ENCODE assay signal across 9 cellular contexts in the genomic region with DNA sequence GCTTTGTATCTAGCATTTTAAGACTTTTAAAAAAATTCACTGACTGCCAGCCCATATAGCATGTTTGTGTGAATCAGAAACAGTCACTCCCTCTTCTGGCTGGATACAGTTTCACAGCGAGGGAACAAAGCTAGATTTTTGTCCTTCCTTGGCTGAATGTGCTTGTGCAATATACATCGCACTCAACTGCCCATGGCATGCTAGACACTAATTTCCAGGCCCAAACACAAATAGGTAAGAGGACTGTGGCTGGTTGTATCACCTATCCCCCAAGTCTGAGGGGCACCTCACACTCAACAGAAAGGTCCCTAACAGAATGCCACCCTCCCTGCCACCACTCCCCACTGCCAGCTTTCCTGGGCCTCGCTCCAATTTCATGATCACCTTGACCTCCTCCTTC. TPM values are rescaled to one million over a fixed set of nuclear protein-coding genes. Genes with fewer than 3 reads are reported as not detected.
A peak's percentile ranks its signal among the peaks of the same experiment; 100 is the strongest.
DNase-seq lines count a peak whose midpoint lies in the region; ATAC-seq and TF ChIP-seq lines count a peak whose summit lies in the region.
"Had no signal": no experiment of that assay in that cellular context is flagged by ENCODE, and none has a peak within 500 bp of the region (broad histone marks: within the 10 kb centered on the region; RNA-seq: fewer than 3 reads in every experiment).

No MANE protein-coding gene starts in this region.

- H3K36me3 ChIP-seq in adrenal gland (replicated peaks in 1 of 2): no peaks in the 10 kb centered on the region

- no peaks in the 10 kb centered on the region for H3K9me3 ChIP-seq in adrenal gland (replicated peaks in 1 of 3)

- intact Hi-C loops in adrenal gland (cut with DNase I): no loop called here

- H3K4me1 ChIP-seq in adrenal gland (replicated peaks in 1 of 2): peaks cover 0 to 4% of the 10 kb centered on the region in 2 donors

- no peak for TF ChIP-seq POLR2A in adrenal gland (IDR thresholded peaks at IDR 0.05)

- no peaks in the 10 kb centered on the region for H3K27me3 ChIP-seq in adrenal gland

- DNase-seq in DMS53 treated with DMSO at 0.1 percent for 48 hours (lab: John Stamatoyannopoulos, UW; ENCODE audit: unreplicated experiment) (peak; percentile 5), KBM-7 (peak; percentile 60), adrenal gland (peak in 3 of 7 donors; percentile 18 to 43 (median 34)), kidney tubule cell (ENCODE audit: low spot score) (peak; percentile 20), omental fat pad (ENCODE audit: low spot score) (no peak)
- DNase-seq in activated CD4-positive, alpha-beta T cell treated with anti-CD3 and anti-CD28 coated beads for 4 hours: no peak
- DNase-seq: SHP77 treated with DMSO at 0.1 percent for 48 hours had no signal

- WGBS in adrenal gland, 4 donors: 8 to 38% (median 32%) methylated on average over 3 of the region's 3 CpGs

- no peak overlapping the region for H3K4me3 ChIP-seq in adrenal gland

- in situ Hi-C loops in KBM-7 (cut with MboI; ENCODE audit: low pct_unique_long_range_greater_than_20kb, low sequenced_read_pairs): no loop called here

- TF ChIP-seq CTCF in adrenal gland (IDR thresholded peaks at IDR 0.05) (peak in 5 of 6 experiments; percentile 27 to 40 (median 37)), omental fat pad (IDR thresholded peaks at IDR 0.05) (no peak)

- H3K27ac ChIP-seq in adrenal gland: no peak overlapping the region

- ATAC-seq in GM18520 (IDR thresholded peaks at IDR 0.05; ENCODE audit: unreplicated experiment) (no peak), HG03565 (IDR thresholded peaks at IDR 0.05; ENCODE audit: unreplicated experiment) (no peak), omental fat pad (ENCODE audit: low FRiP score) (no peak)

RNA-seq across cellular contexts. Expression of a gene that starts 16.2 kb away (rescaled TPM):
- total RNA-seq in adrenal gland: 10 to 100 TPM; 50.2 to 80.1 (median 68.2) TPM
- 100 to 1,000 TPM in 1 of 3 donors, 10 to 100 TPM in 2; 67.4 to 105 (median 70.6) TPM for polyA plus RNA-seq in adrenal gland
- total RNA-seq in omental fat pad: 100 to 1,000 TPM in 2 of 4 donors, 10 to 100 TPM in 2; 58.6 to 197 (median 82.1) TPM

RNA-seq across cellular contexts. Expression of a gene that starts 22.8 kb away (rescaled TPM):
- total RNA-seq in adrenal gland (1 to 10 TPM in 3 of 8 donors, under 1 TPM in 3, not detected in 2; 0.22 to 7.0 (median 3.4) TPM), omental fat pad (10 to 100 TPM in 3 of 4 donors, 1 to 10 TPM in 1; 7.4 to 44.4 (median 23.2) TPM)
- polyA plus RNA-seq in adrenal gland: 10 to 100 TPM in 2 of 3 donors, 1 to 10 TPM in 1; 6.9 to 21.6 (median 21.3) TPM

Comparison
In these comparisons a context has a peak if more than half of its experiments do, and no peak if none do; other contexts are left out.
1. DNase-seq: peak in DMS53 treated with DMSO at 0.1 percent for 48 hours (single experiment), KBM-7 (single experiment) and kidney tubule cell (single experiment); none in activated CD4-positive, alpha-beta T cell treated with anti-CD3 and anti-CD28 coated beads for 4 hours (0 of 2) and omental fat pad (single experiment).
2. CTCF ChIP-seq: peak in adrenal gland (5 of 6); none in omental fat pad (0 of 3).